ENCODE assay signal across 28 cellular contexts in the genomic region with DNA sequence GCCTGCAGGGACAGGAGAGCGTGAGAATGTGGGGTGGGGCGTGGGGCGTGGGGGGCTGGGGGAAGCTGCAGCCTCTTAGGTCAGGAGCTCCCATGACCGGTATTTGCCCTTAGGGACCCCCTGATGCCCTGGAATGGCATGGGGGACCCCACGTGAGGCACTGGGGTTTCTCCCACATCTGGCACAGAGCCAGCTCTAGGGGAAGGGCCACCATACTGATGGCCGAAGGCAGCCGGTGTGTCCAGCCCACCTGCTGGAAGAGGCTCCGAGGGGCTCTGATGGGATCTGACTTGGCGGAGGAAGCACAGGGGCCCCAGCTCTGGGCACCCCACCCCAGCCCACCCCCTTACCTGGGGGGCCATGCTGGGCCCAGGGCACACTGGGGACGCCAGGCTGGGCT. TPM values are rescaled to one million over a fixed set of nuclear protein-coding genes. Genes with fewer than 3 reads are reported as not detected.
"Had no signal": no experiment of that assay in that cellular context is flagged by ENCODE, and none has a peak within 500 bp of the region (broad histone marks: within the 10 kb centered on the region; RNA-seq: fewer than 3 reads in every experiment).

No MANE protein-coding gene starts in this region.

- DNase-seq: stimulated activated CD4-positive, alpha-beta T cell treated with anti-CD3 and anti-CD28 coated beads, Interleukin-2, amount 100 ng/mL, for 48 hours; stimulated activated CD4-positive, alpha-beta T cell treated with anti-CD3 and anti-CD28 coated beads, Interleukin-4, amount 100 ng/mL, for 1 hour; stimulated activated CD4-positive, alpha-beta T cell treated with anti-CD3 and anti-CD28 coated beads, Interleukin-4, amount 100 ng/mL, for 24 hours; stimulated activated CD4-positive, alpha-beta T cell treated with anti-CD3 and anti-CD28 coated beads, Interleukin-4, amount 100 ng/mL, for 4 hours; stimulated activated CD8-positive, alpha-beta memory T cell treated with anti-CD3 and anti-CD28 coated beads, Interleukin-4, amount 100 ng/mL, for 48 hours; stimulated activated naive B cell treated with anti-CD40 and anti-IgM and Interleukin-4, amounts not matched to agents 10 μg/mL and 1 μg/mL and 100 μg/mL, for 72 hours; stimulated activated naive CD4-positive, alpha-beta T cell; stimulated activated naive CD4-positive, alpha-beta T cell treated with Interleukin-2 at 50 U/mL for 16 hours; stimulated activated naive CD8-positive, alpha-beta T cell treated with anti-CD3 and anti-CD28 coated beads, Interleukin-15, amount 100 ng/mL, for 72 hours; stimulated activated naive CD8-positive, alpha-beta T cell treated with anti-CD3 and anti-CD28 coated beads, Interleukin-15, Interleukin-2, amounts not matched to agents 100 U/mL and 50 U/mL, for 24 hours; stomach; substantia nigra; testis; thyroid gland; tibial artery; transverse colon; trophoblast cell; upper lobe of right lung; uterus had no signal

- ATAC-seq: stimulated activated effector memory CD8-positive, alpha-beta T cell treated with anti-CD3 and anti-CD28 coated beads, Interleukin-12 subunit alpha, Interleukin-12 subunit beta, amount 100 ng/mL, for 72 hours; stimulated activated memory B cell treated with anti-CD40 and anti-IgM and Interleukin-4, amounts not matched to agents 10 μg/mL and 1 μg/mL and 100 μg/mL, for 72 hours; stimulated activated naive B cell treated with anti-CD40 and anti-IgM and Interleukin-4, amounts not matched to agents 10 μg/mL and 1 μg/mL and 100 μg/mL, for 72 hours; stimulated activated naive CD8-positive, alpha-beta T cell treated with anti-CD3 and anti-CD28 coated beads, Interleukin-15, amount 100 ng/mL, for 72 hours; stimulated activated naive CD8-positive, alpha-beta T cell treated with anti-CD3 and anti-CD28 coated beads, Interleukin-15, Interleukin-2, amounts not matched to agents 100 U/mL and 50 U/mL, for 24 hours; upper lobe of right lung had no signal

- H3K4me1 ChIP-seq: suprapubic skin, tibial artery, tibial nerve, transverse colon, upper lobe of left lung, upper lobe of right lung, uterus, vagina had no signal

- H3K27me3 ChIP-seq: testis, thyroid gland, upper lobe of left lung, uterus, vagina had no signal

- H3K9me3 ChIP-seq: stomach, suprapubic skin, testis, thoracic aorta, thyroid gland, tibial artery, tibial nerve, transverse colon, upper lobe of left lung, upper lobe of right lung, uterus, vagina had no signal

- H3K27ac ChIP-seq: stomach, suprapubic skin, testis, thoracic aorta, thyroid gland, tibial artery, tibial nerve, transverse colon, upper lobe of left lung, upper lobe of right lung, uterus, vagina had no signal

- H3K36me3 ChIP-seq: suprapubic skin, thoracic aorta, thyroid gland, tibial artery, tibial nerve, transverse colon, upper lobe of left lung, upper lobe of right lung, uterus, vagina had no signal

- H3K4me3 ChIP-seq: stomach, suprapubic skin, testis, thoracic aorta, thyroid gland, tibial artery, tibial nerve, transverse colon, upper lobe of left lung, upper lobe of right lung, uterus, vagina had no signal

RNA-seq across cellular contexts. Expression of gene GATA5, which starts 10.8 kb away (rescaled TPM):
- total RNA-seq: subcutaneous adipose tissue, temporal lobe, transverse colon had no signal

RNA-seq across cellular contexts. Expression of gene RBBP8NL, which starts 37.7 kb away (rescaled TPM):
- total RNA-seq: subcutaneous adipose tissue, temporal lobe, thoracic aorta, tibial nerve had no signal
